In the genomic region with DNA sequence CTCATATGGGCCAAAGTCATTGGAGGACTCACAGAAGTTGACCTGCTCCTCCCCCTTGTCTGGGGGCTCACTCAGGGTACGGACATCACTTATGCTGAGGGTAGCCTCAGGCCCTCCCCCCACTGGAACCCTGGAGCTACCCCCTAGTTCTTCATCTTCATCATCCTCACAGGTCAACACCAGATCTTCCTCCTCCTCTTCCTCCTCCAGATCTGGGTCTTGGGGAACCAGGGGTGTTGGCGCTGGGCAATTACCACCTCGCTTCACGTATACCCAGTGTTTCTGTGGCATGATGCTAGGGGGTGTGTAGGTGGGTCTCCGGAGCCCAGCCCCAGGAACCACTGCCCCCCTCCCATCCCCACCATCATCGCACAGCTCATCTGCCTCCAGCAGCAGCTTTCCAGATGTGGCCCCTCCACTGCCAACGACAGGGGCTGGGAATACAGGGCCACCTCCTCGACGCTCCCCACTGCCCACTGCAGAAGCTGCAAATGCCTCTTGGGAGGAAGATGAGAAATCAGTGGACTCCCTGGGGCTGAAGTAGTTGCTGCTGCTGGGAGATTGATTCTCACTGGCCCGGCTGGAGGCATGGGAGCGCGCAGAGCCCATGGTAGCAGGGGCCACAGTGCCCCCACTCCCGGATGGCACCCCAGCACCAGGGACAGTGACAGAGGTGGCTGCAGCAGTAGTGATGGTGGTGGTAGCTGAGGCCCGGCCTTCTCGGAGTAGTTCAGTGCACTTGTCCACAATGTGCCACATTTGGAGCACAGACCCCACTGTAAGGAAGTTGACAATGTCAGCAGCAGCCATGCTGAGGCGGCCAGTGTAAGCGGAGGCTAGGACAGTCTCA, we compare ENCODE assay signal across 1 cellular context.
TF ChIP-seq lines count a peak whose summit lies in the region.

No MANE protein-coding gene starts in this region.

TF ChIP-seq in GM12878, 131 proteins besides CTCF, POLR2A, EP300 and RAD21:
- TF ChIP-seq, protein P1, sequence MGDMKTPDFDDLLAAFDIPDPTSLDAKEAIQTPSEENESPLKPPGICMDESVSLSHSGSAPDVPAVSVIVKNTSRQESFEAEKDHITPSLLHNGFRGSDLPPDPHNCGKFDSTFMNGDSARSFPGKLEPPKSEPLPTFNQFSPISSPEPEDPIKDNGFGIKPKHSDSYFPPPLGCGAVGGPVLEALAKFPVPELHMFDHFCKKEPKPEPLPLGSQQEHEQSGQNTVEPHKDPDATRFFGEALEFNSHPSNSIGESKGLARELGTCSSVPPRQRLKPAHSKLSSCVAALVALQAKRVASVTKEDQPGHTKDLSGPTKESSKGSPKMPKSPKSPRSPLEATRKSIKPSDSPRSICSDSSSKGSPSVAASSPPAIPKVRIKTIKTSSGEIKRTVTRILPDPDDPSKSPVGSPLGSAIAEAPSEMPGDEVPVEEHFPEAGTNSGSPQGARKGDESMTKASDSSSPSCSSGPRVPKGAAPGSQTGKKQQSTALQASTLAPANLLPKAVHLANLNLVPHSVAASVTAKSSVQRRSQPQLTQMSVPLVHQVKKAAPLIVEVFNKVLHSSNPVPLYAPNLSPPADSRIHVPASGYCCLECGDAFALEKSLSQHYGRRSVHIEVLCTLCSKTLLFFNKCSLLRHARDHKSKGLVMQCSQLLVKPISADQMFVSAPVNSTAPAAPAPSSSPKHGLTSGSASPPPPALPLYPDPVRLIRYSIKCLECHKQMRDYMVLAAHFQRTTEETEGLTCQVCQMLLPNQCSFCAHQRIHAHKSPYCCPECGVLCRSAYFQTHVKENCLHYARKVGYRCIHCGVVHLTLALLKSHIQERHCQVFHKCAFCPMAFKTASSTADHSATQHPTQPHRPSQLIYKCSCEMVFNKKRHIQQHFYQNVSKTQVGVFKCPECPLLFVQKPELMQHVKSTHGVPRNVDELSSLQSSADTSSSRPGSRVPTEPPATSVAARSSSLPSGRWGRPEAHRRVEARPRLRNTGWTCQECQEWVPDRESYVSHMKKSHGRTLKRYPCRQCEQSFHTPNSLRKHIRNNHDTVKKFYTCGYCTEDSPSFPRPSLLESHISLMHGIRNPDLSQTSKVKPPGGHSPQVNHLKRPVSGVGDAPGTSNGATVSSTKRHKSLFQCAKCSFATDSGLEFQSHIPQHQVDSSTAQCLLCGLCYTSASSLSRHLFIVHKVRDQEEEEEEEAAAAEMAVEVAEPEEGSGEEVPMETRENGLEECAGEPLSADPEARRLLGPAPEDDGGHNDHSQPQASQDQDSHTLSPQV (IDR thresholded peaks at IDR 0.05): no peak
